In the genomic region with DNA sequence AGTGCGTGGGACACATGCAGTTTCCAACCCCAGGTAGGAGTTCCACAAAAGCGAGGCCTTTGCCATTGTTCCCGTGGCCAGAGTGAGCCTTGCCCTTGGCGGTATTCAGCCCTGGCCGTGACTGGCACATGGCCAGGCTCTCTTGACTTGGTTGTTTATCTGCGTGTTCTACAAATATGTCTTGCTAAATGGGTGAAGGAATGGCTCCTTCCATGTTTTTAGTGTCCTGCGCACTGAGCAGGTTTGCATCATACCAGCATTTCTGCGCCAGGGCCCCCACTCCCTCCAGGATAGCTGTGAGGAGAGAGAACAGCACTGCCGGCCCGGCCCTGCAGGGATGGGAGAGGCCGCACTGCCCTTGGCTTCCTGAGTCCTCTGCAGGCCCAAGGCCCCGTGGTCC, we compare ENCODE assay signal across 10 cellular contexts. TPM values are rescaled to one million over a fixed set of nuclear protein-coding genes. Genes with fewer than 3 reads are reported as not detected.
A peak's percentile ranks its signal among the peaks of the same experiment; 100 is the strongest.
DNase-seq lines count a peak whose midpoint lies in the region; TF ChIP-seq lines count a peak whose summit lies in the region.
"Had no signal": no experiment of that assay in that cellular context is flagged by ENCODE, and none has a peak within 500 bp of the region (broad histone marks: within the 10 kb centered on the region; RNA-seq: fewer than 3 reads in every experiment).

No MANE protein-coding gene starts in this region.

- in situ Hi-C loops in transverse colon (cut with MboI; ENCODE audit: low pct_ligation_motif_present in 1 of 4, low pct_unique_long_range_greater_than_20kb in 1 of 4, low sequenced_read_pairs in 3 of 4), result no loop called here

- H3K9me3 ChIP-seq in transverse colon (no peaks in the 10 kb centered on the region), OCI-LY7 (ENCODE audit: low read length) (no peaks in the 10 kb centered on the region)

- WGBS in transverse colon (ENCODE audit: low coverage in 1 of 2), 2 donors, result 65% methylated on average over 12 of the region's 12 CpGs; no CpG with 5 or more reads in 1 of the 2 donors

- peaks cover 20% of the 10 kb centered on the region for H3K36me3 Mint-ChIP-seq in activated CD4-positive, alpha-beta T cell treated with anti-CD3 and anti-CD28 coated beads, Interleukin-2, amount 10 ng/mL, durations not matched to agents 7 days and 5 days (ENCODE audit: low read depth)

- peak overlapping the region; percentile 80 for H3K27ac Mint-ChIP-seq in activated CD4-positive, alpha-beta T cell treated with anti-CD3 and anti-CD28 coated beads, Interleukin-2, amount 10 ng/mL, durations not matched to agents 7 days and 5 days

- no peaks in the 10 kb centered on the region for H3K9me2 ChIP-seq in OCI-LY7 (ENCODE audit: insufficient read depth, low read length)

- no peaks in the 10 kb centered on the region for H3K79me2 ChIP-seq in OCI-LY7 (ENCODE audit: insufficient read depth, low read depth, low read length)

- H3K27ac ChIP-seq in transverse colon, result peak overlapping the region; percentile 75 to 86 (median 80)
- no peak overlapping the region for H3K27ac ChIP-seq in OCI-LY7 (ENCODE audit: low read depth, low read length, poor library complexity, severe bottlenecking)

- no peak overlapping the region for H3K4me2 ChIP-seq in OCI-LY7 (ENCODE audit: low read length)

- H3K4me3 ChIP-seq in transverse colon, result no peak overlapping the region
- no peak overlapping the region for H3K4me3 ChIP-seq in OCI-LY7 (ENCODE audit: low read depth, low read length, poor library complexity, severe bottlenecking)
- no peak overlapping the region for H3K4me3 ChIP-seq in H7 (ENCODE audit: insufficient read depth, low read depth, low read length)

- TF ChIP-seq POLR2A in transverse colon (IDR thresholded peaks at IDR 0.05), result no peak

- peaks cover 13% of the 10 kb centered on the region for H3K4me1 Mint-ChIP-seq in activated CD4-positive, alpha-beta T cell treated with anti-CD3 and anti-CD28 coated beads, Interleukin-2, amount 10 ng/mL, durations not matched to agents 7 days and 5 days

- POLR2A ChIA-PET in activated CD4-positive, alpha-beta T cell treated with anti-CD3 and anti-CD28 coated beads, Interleukin-2, amount 10 ng/mL, durations not matched to agents 7 days and 5 days (lab: Charles Lee), result no interaction called here
- POLR2A ChIA-PET in OCI-LY7 (lab: Charles Lee), result no interaction called here

- no peaks in the 10 kb centered on the region for H3K27me3 Mint-ChIP-seq in activated CD4-positive, alpha-beta T cell treated with anti-CD3 and anti-CD28 coated beads, Interleukin-2, amount 10 ng/mL, durations not matched to agents 7 days and 5 days
- H3K27me3 Mint-ChIP-seq: B cell had no signal

- no peaks in the 10 kb centered on the region for H3K9me3 Mint-ChIP-seq in activated CD4-positive, alpha-beta T cell treated with anti-CD3 and anti-CD28 coated beads, Interleukin-2, amount 10 ng/mL, durations not matched to agents 7 days and 5 days

- H3K4me1 ChIP-seq in transverse colon (peaks cover 17 to 25% (median 22%) of the 10 kb centered on the region in 4 donors), OCI-LY7 (ENCODE audit: insufficient read depth, low read length, poor library complexity, severe bottlenecking) (no peaks in the 10 kb centered on the region)

- H2AFZ ChIP-seq in OCI-LY7 (ENCODE audit: low read length), result no peak overlapping the region

- DNase-seq in activated CD4-positive, alpha-beta T cell treated with anti-CD3 and anti-CD28 coated beads, Interleukin-2, amount 10 ng/mL, durations not matched to agents 7 days and 5 days, result no peak
- no peak for DNase-seq in activated CD4-positive, alpha-beta T cell treated with anti-CD3 and anti-CD28 coated beads, Interleukin-2, amount 50 U/mL, for 1 hour
- peak; percentile 65 for DNase-seq in cerebellar cortex (ENCODE audit: low spot score)
- peak; percentile 37 to 42 for DNase-seq in lung microvascular endothelial cell (ENCODE audit: low read depth in 2 of 2)
- peak; percentile 59 for DNase-seq in transverse colon
- no peak for DNase-seq in OCI-LY7 (ENCODE audit: low spot score)
- DNase-seq in H7, result no peak
- no peak for DNase-seq in epidermal melanocyte (ENCODE audit: insufficient read length, low spot score)
- DNase-seq: SHP77 had no signal

- CTCF ChIA-PET in activated CD4-positive, alpha-beta T cell treated with anti-CD3 and anti-CD28 coated beads, Interleukin-2, amount 10 ng/mL, durations not matched to agents 7 days and 5 days (lab: Charles Lee), result interaction anchor here (0.8 to 3.4 kb wide), 5 partner anchors 9 to 122 kb away, joined by 3 to 21 read pairs (median 4); no protein-coding TSS in a partner anchor
- CTCF ChIA-PET in OCI-LY7 (lab: Charles Lee; ENCODE audit: unreplicated experiment), result no interaction called here

- H3K4me3 Mint-ChIP-seq in activated CD4-positive, alpha-beta T cell treated with anti-CD3 and anti-CD28 coated beads, Interleukin-2, amount 10 ng/mL, durations not matched to agents 7 days and 5 days, result no peak overlapping the region
- H3K4me3 Mint-ChIP-seq: B cell had no signal

- peaks cover 0 to 37% (median 18%) of the 10 kb centered on the region in 4 donors for H3K36me3 ChIP-seq in transverse colon
- H3K36me3 ChIP-seq in OCI-LY7 (ENCODE audit: insufficient read depth, low read length), result peaks cover 88% of the 10 kb centered on the region
- H3K36me3 ChIP-seq in H7 (replicated peaks; ENCODE audit: control insufficient read depth, insufficient read depth, low read length), result peaks cover 35% of the 10 kb centered on the region

- no peak for TF ChIP-seq CTCF in transverse colon (IDR thresholded peaks at IDR 0.05)
- TF ChIP-seq CTCF in OCI-LY7 (conservative IDR thresholded peaks at IDR 0.05; ENCODE audit: low read length), result no peak

- intact Hi-C loops in transverse colon (cut with DNase I; ENCODE audit: low total_unique reads) (no loop called here), OCI-LY7 (cut with micrococcal nuclease; ENCODE audit: unreplicated experiment) (no loop called here)

- no TSS peak for BruUV-seq in OCI-LY7 (replicated peaks; lab: Mats Ljungman, UMichigan)

- no peak for TF ChIP-seq EP300 in transverse colon (IDR thresholded peaks at IDR 0.05; ENCODE audit: low read depth)

- H3K27me3 ChIP-seq in transverse colon (no peaks in the 10 kb centered on the region), H7 (ENCODE audit: control insufficient read depth, insufficient read depth, low read length) (no peaks in the 10 kb centered on the region)

- H4K20me1 ChIP-seq in OCI-LY7 (ENCODE audit: insufficient read depth, low read length), result no peaks in the 10 kb centered on the region

RNA-seq across cellular contexts. Expression of a gene that starts 20.0 kb away (rescaled TPM):
- total RNA-seq in activated CD4-positive, alpha-beta T cell treated with anti-CD3 and anti-CD28 coated beads, Interleukin-2, amount 10 ng/mL, durations not matched to agents 7 days and 5 days, result 10 to 100 TPM; 29.1 to 30.1 TPM
- total RNA-seq in lung microvascular endothelial cell (9.3 and 9.6 TPM in 2 replicates), transverse colon (1 to 10 TPM; 5.6 to 8.4 (median 7.0) TPM), OCI-LY7 (2022) (41.0 and 48.3 TPM in 2 replicates)
- total RNA-seq in OCI-LY7 (2014; rRNA removed; shearing (Covaris generic)), result 26.6 and 28.5 TPM in 2 replicates
- 8.5 and 9.5 TPM in 2 replicates for total RNA-seq in H7 (2014; rRNA removed; shearing (Covaris generic))

RNA-seq across cellular contexts. Expression of a gene that starts 36.5 kb away (rescaled TPM):
- total RNA-seq in activated CD4-positive, alpha-beta T cell treated with anti-CD3 and anti-CD28 coated beads, Interleukin-2, amount 10 ng/mL, durations not matched to agents 7 days and 5 days, result not detected
- not detected in 2 replicates for total RNA-seq in lung microvascular endothelial cell
- total RNA-seq in transverse colon, result 1 to 10 TPM; 1.2 to 7.1 (median 2.8) TPM
- not detected in 2 replicates for total RNA-seq in OCI-LY7 (2014; rRNA removed; shearing (Covaris generic))
- total RNA-seq in OCI-LY7 (2022), result not detected in 2 replicates
- total RNA-seq in H7 (2014; rRNA removed; shearing (Covaris generic)), result 0.78 and 2.2 TPM in 2 replicates
- total RNA-seq: B cell had no signal

RNA-seq across cellular contexts. Expression of a gene that starts 55.4 kb away (rescaled TPM):
- total RNA-seq in activated CD4-positive, alpha-beta T cell treated with anti-CD3 and anti-CD28 coated beads, Interleukin-2, amount 10 ng/mL, durations not matched to agents 7 days and 5 days, result 10 to 100 TPM; 73.4 to 77.9 TPM
- total RNA-seq in lung microvascular endothelial cell (60.4 and 81.0 TPM in 2 replicates), transverse colon (100 to 1,000 TPM; 164 to 351 (median 255) TPM), OCI-LY7 (2022) (102 and 107 TPM in 2 replicates)
- total RNA-seq in OCI-LY7 (2014; rRNA removed; shearing (Covaris generic)), result 61.5 and 69.0 TPM in 2 replicates
- total RNA-seq in H7 (2014; rRNA removed; shearing (Covaris generic)), result 101 and 103 TPM in 2 replicates

RNA-seq across cellular contexts. Expression of a gene that starts 55.8 kb away (rescaled TPM):
- total RNA-seq in activated CD4-positive, alpha-beta T cell treated with anti-CD3 and anti-CD28 coated beads, Interleukin-2, amount 10 ng/mL, durations not matched to agents 7 days and 5 days, result 10 to 100 TPM; 63.6 to 64.8 TPM
- total RNA-seq in lung microvascular endothelial cell, result 63.2 and 66.1 TPM in 2 replicates
- total RNA-seq in transverse colon, result 10 to 100 TPM in 3 of 4 donors, 1 to 10 TPM in 1; 3.0 to 33.9 (median 25.0) TPM
- total RNA-seq in OCI-LY7 (2014; rRNA removed; shearing (Covaris generic)), result 87.9 and 98.8 TPM in 2 replicates
- total RNA-seq in OCI-LY7 (2022), result 60.9 and 62.1 TPM in 2 replicates
- 111 and 115 TPM in 2 replicates for total RNA-seq in H7 (2014; rRNA removed; shearing (Covaris generic))

Comparison
In these comparisons a context has a peak if more than half of its experiments do, and no peak if none do; other contexts are left out.
1. DNase-seq: peak in cerebellar cortex (single experiment), lung microvascular endothelial cell (2 of 2) and transverse colon (single experiment); none in activated CD4-positive, alpha-beta T cell treated with anti-CD3 and anti-CD28 coated beads, Interleukin-2, amount 10 ng/mL, durations not matched to agents 7 days and 5 days (single experiment), activated CD4-positive, alpha-beta T cell treated with anti-CD3 and anti-CD28 coated beads, Interleukin-2, amount 50 U/mL, for 1 hour (single experiment), OCI-LY7 (single experiment), H7 (single experiment) and epidermal melanocyte (single experiment).